11 cellular contexts compared by ENCODE assay signal in genomic region chr9:130499804-130500263, GRCh38. TPM values are rescaled to one million over a fixed set of nuclear protein-coding genes. Genes with fewer than 3 reads are reported as not detected.
DNase-seq lines count a peak whose midpoint lies in the region; ATAC-seq and TF ChIP-seq lines count a peak whose summit lies in the region.
"Had no signal": no experiment of that assay in that cellular context is flagged by ENCODE, and none has a peak within 500 bp of the region (broad histone marks: within the 10 kb centered on the region; RNA-seq: fewer than 3 reads in every experiment).

No MANE protein-coding gene starts in this region.

- H3K27ac Mint-ChIP-seq in activated naive CD4-positive, alpha-beta T cell treated with anti-CD3 and anti-CD28 coated beads, Interleukin-2, amount 50 U/mL, for 72 hours = no peak overlapping the region
- H3K27ac Mint-ChIP-seq: activated T-helper 2 cell treated with anti-CD3 and anti-CD28 coated beads, Interferon-gamma antibody, Interleukin-2, Interleukin-4, amounts not matched to agents 10 μg/mL and 5 μg/mL and 100 μg/mL, durations not matched to agents 14 hours and 24 hours and 36 hours had no signal

- intact Hi-C loops in prostate gland (cut with DNase I) = no loop called here

- H3K9me3 ChIP-seq in prostate gland = no peaks in the 10 kb centered on the region

- no peaks in the 10 kb centered on the region for H3K27me3 ChIP-seq in prostate gland (replicated peaks; ENCODE audit: insufficient read depth)

- no peak for DNase-seq in activated naive CD4-positive, alpha-beta T cell treated with anti-CD3 and anti-CD28 coated beads, Interleukin-2, amount 50 U/mL, for 72 hours (ENCODE audit: low spot score in 2 of 2)
- DNase-seq in activated naive CD4-positive, alpha-beta T cell (lab: John Stamatoyannopoulos, UW) = no peak
- DNase-seq in NCI-H2029 treated with DMSO at 0.1 percent for 48 hours (lab: John Stamatoyannopoulos, UW) (peak; percentile 62), epithelial cell of prostate (ENCODE audit: low read depth, low spot score) (peak; percentile 57), prostate gland (ENCODE audit: low spot score) (peak; percentile 60), midbrain (lab: John Stamatoyannopoulos, UW) (no peak), KG1 (lab: John Stamatoyannopoulos, UW) (no peak)
- DNase-seq: NCI-H2081 treated with DMSO at 0.1 percent for 48 hours, SHP77 had no signal

- no peaks in the 10 kb centered on the region for H3K36me3 ChIP-seq in prostate gland

- ATAC-seq in activated naive CD4-positive, alpha-beta T cell treated with anti-CD3 and anti-CD28 coated beads, Interleukin-2, amount 50 U/mL, for 72 hours = peak; percentile 46 to 83
- ATAC-seq in GM21360 (IDR thresholded peaks at IDR 0.05; ENCODE audit: unreplicated experiment) = no peak

- WGBS in prostate gland = 39% methylated on average over 7 of the region's 7 CpGs

- peaks cover 0 to 2% of the 10 kb centered on the region in 2 donors for H3K36me3 Mint-ChIP-seq in activated naive CD4-positive, alpha-beta T cell treated with anti-CD3 and anti-CD28 coated beads, Interleukin-2, amount 50 U/mL, for 72 hours

- peaks cover 4% of the 10 kb centered on the region for H3K4me1 ChIP-seq in prostate gland (replicated peaks)

- no peak for TF ChIP-seq CTCF in prostate gland (IDR thresholded peaks at IDR 0.05)

- H3K27ac ChIP-seq in epithelial cell of prostate (no peak overlapping the region), prostate gland (no peak overlapping the region)

- H3K9me3 Mint-ChIP-seq in activated naive CD4-positive, alpha-beta T cell treated with anti-CD3 and anti-CD28 coated beads, Interleukin-2, amount 50 U/mL, for 72 hours = peaks cover 0 to 3% of the 10 kb centered on the region in 2 donors

- TF ChIP-seq POLR2A in prostate gland (IDR thresholded peaks at IDR 0.05) = no peak

- H3K4me3 ChIP-seq in prostate gland = no peak overlapping the region

RNA-seq across cellular contexts. Expression of gene ASS1, which starts 55.1 kb away (rescaled TPM):
- 1 to 10 TPM in 1 of 2 donors, under 1 TPM in 1; 0.91 to 6.1 TPM for total RNA-seq in activated naive CD4-positive, alpha-beta T cell treated with anti-CD3 and anti-CD28 coated beads, Interleukin-2, amount 50 U/mL, for 72 hours
- total RNA-seq in prostate gland = 100 to 1,000 TPM in 1 of 2 donors, 10 to 100 TPM in 1; 59.4 to 228 TPM

Comparison
In these comparisons a context has a peak if more than half of its experiments do, and no peak if none do; other contexts are left out.
1. DNase-seq: peak in NCI-H2029 treated with DMSO at 0.1 percent for 48 hours (single experiment), epithelial cell of prostate (single experiment) and prostate gland (single experiment); none in activated naive CD4-positive, alpha-beta T cell treated with anti-CD3 and anti-CD28 coated beads, Interleukin-2, amount 50 U/mL, for 72 hours (0 of 2), activated naive CD4-positive, alpha-beta T cell (0 of 4), midbrain (single experiment) and KG1 (single experiment).
2. RNA of gene ASS1, which starts 55.1 kb away (total RNA-seq): 59.4 to 228 TPM in prostate gland; 0.91 to 6.1 TPM in activated naive CD4-positive, alpha-beta T cell treated with anti-CD3 and anti-CD28 coated beads, Interleukin-2, amount 50 U/mL, for 72 hours; every median in the first group is over 4 times any median in the second.